14 cellular contexts compared by ENCODE assay signal in the genomic region with DNA sequence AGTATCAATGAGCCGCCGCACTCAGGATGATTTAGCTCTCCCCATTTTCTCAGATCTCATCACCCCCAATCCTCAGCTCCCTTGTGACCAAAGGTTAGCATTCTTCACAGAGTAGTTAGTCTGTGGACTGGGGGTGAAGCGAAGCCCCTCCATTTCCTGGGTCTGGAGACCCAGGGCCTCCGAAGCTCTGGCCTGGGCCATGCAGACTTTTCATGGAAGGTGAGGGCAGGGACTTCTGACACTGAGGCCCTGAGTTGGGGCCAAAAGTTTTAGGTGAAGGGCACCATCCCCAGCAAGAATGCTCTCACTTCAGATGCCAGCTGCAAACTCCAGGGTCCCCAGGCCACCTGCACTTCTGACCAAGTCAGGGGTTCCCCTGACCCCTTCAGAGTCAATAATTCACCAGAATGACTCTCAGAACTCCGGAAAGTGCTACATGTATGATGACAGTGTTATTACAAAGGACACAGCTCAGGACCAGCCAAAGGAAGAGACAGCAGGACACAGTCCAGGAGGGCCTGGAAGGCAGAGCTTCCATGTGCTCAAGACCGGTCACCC.
DNase-seq lines count a peak whose midpoint lies in the region; ATAC-seq, FAIRE-seq and TF ChIP-seq lines count a peak whose summit lies in the region.
"Had no signal": no experiment of that assay in that cellular context is flagged by ENCODE, and none has a peak within 500 bp of the region (broad histone marks: within the 10 kb centered on the region; RNA-seq: fewer than 3 reads in every experiment).

No MANE protein-coding gene starts in this region.

- BruUV-seq in GM12878 (replicated peaks; lab: Mats Ljungman, UMichigan) = no TSS peak

- RAD21 ChIA-PET in GM12878 (lab: Charles Lee; ENCODE audit: unreplicated experiment) = interaction anchor here (0.7 to 15.0 kb wide), 36 partner anchors 9 to 1210 kb away, joined by 3 to 519 read pairs (median 13); partner anchors contain the start of genes DUSP22 and IRF4

- H3K27me3 ChIP-seq in GM12878 (replicated peaks in 1 of 2; ENCODE audit: control insufficient read depth in 2 of 2, insufficient read depth in 2 of 2, low read length in 1 of 2) (no peaks in the 10 kb centered on the region), H7 (ENCODE audit: control insufficient read depth, insufficient read depth, low read length) (no peaks in the 10 kb centered on the region)

- peak overlapping the region; percentile 7 for H3K4me3 Mint-ChIP-seq in T-helper 1 cell treated with Interleukin-12 subunit alpha and Interleukin-12 subunit beta and Interleukin-4 antibody, amounts not matched to agents 30 μg/mL and 1 μg/mL, for 36 hours
- H3K4me3 Mint-ChIP-seq: neural crest cell had no signal

- peaks cover 28% of the 10 kb centered on the region for H3K79me2 ChIP-seq in GM12878 (ENCODE audit: control insufficient read depth, insufficient read depth, low read length)

- H3K9me3 Mint-ChIP-seq in T-helper 1 cell treated with Interleukin-12 subunit alpha and Interleukin-12 subunit beta and Interleukin-4 antibody, amounts not matched to agents 30 μg/mL and 1 μg/mL, for 36 hours = no peaks in the 10 kb centered on the region
- H3K9me3 Mint-ChIP-seq: neural crest cell had no signal

- TF ChIP-seq CTCF in GM12878 (IDR thresholded peaks at IDR 0.05 in 2 of 3, conservative IDR thresholded peaks at IDR 0.05 in 1 of 3; ENCODE audit: control insufficient read depth in 2 of 3, extremely low read depth in 1 of 3, insufficient read depth in 1 of 3, low read depth in 3 of 3, low read length in 3 of 3) = no peak

- SMC1A ChIA-PET in GM12878 (lab: Charles Lee; ENCODE audit: uncharacterized antibody, unreplicated experiment) = interaction anchor here (0.7 to 24.5 kb wide), 41 partner anchors 9 to 494 kb away, joined by 3 to 748 read pairs (median 7); partner anchors contain the start of genes DUSP22 and IRF4

- TF ChIP-seq RAD21 in GM12878 (IDR thresholded peaks at IDR 0.05; ENCODE audit: insufficient read depth, low read depth, low read length) = no peak; the same call in 1 of the 2 replicates

- peak; percentile 2 for TF ChIP-seq POLR2A in GM19099 (IDR thresholded peaks at IDR 0.05; ENCODE audit: extremely low read depth, insufficient read length, low read depth)
- no peak for TF ChIP-seq POLR2A in GM12878 (IDR thresholded peaks at IDR 0.05; ENCODE audit: low read depth, low read length)

- CTCF ChIA-PET in GM12878 (lab: Yijun Ruan, JAX) = interaction anchor here (0.6 to 13.3 kb wide), 42 partner anchors 9 to 1260 kb away, joined by 3 to 460 read pairs (median 6); partner anchors contain the start of gene DUSP22

- ATAC-seq in HG03045 (IDR thresholded peaks at IDR 0.05; ENCODE audit: unreplicated experiment) (peak; percentile 5), GM12878 (peak; percentile 33)
- ATAC-seq: left lobe of liver had no signal

- H3K36me3 ChIP-seq in GM12878 (ENCODE audit: control insufficient read depth in 2 of 2, insufficient read depth in 2 of 2, low read length in 1 of 2) = no peaks in the 10 kb centered on the region
- H3K36me3 ChIP-seq in H7 (replicated peaks; ENCODE audit: control insufficient read depth, insufficient read depth, low read length) = no peaks in the 10 kb centered on the region

- TF ChIP-seq EP300 in GM12878 (IDR thresholded peaks at IDR 0.05; ENCODE audit: borderline replicate concordance in 1 of 2, control insufficient read depth in 1 of 2, low read depth in 2 of 2, low read length in 2 of 2) = peak; percentile 25 to 49; a peak in 1 of 4 replicates

- WGBS in GM12878 (ENCODE audit: insufficient coverage, insufficient replicate concordance, low lambda C conversion rate, missing lambda C conversion rate) = 68% methylated on average over 6 of the region's 6 CpGs

- peak overlapping the region; percentile 72 for H3K9ac ChIP-seq in GM12878 (ENCODE audit: control insufficient read depth, insufficient read depth, low read length)

- H3K4me3 ChIP-seq in GM12878 (no peak overlapping the region), H7 (ENCODE audit: insufficient read depth, low read depth, low read length) (no peak overlapping the region)
- H3K4me3 ChIP-seq: smooth muscle cell had no signal

- in situ Hi-C loops in GM12878 (cut with MboI) = no loop called here

- peak overlapping the region; percentile 39 for H3K4me2 ChIP-seq in GM12878 (ENCODE audit: control insufficient read depth, insufficient read depth)
- H3K4me2 ChIP-seq: smooth muscle cell had no signal

- peak overlapping the region; percentile 78 for H3K27ac Mint-ChIP-seq in T-helper 1 cell treated with Interleukin-12 subunit alpha and Interleukin-12 subunit beta and Interleukin-4 antibody, amounts not matched to agents 30 μg/mL and 1 μg/mL, for 36 hours

- H3K4me1 ChIP-seq in GM12878 (ENCODE audit: control insufficient read depth, insufficient read depth, low read length) = peaks cover 95% of the 10 kb centered on the region

- peaks cover 60% of the 10 kb centered on the region for H3K4me1 Mint-ChIP-seq in T-helper 1 cell treated with Interleukin-12 subunit alpha and Interleukin-12 subunit beta and Interleukin-4 antibody, amounts not matched to agents 30 μg/mL and 1 μg/mL, for 36 hours (ENCODE audit: low read depth)
- H3K4me1 Mint-ChIP-seq: neural crest cell had no signal

- DNase-seq in T-helper 1 cell (no peak), GM12878 (ENCODE audit: low read depth, low spot score) (peak; percentile 68), HTR-8/SVneo (ENCODE audit: insufficient read length, low spot score) (no peak), NCI-H510A (lab: John Stamatoyannopoulos, UW) (no peak), H7 (no peak)
- DNase-seq: NCI-H345, trophoblast cell had no signal

- peak overlapping the region; percentile 94 for H3K27ac ChIP-seq in GM12878 (ENCODE audit: control insufficient read depth, insufficient read depth)
- H3K27ac ChIP-seq: 22Rv1 had no signal

- FAIRE-seq in GM12878 (lab: Jason Lieb, UNC) (no peak), HTR-8/SVneo (lab: Jason Lieb, UNC) (no peak)

- no peaks in the 10 kb centered on the region for H3K9me3 ChIP-seq in GM12878 (replicated peaks; ENCODE audit: control insufficient read depth, insufficient read depth, low read length)

- H3K36me3 Mint-ChIP-seq in T-helper 1 cell treated with Interleukin-12 subunit alpha and Interleukin-12 subunit beta and Interleukin-4 antibody, amounts not matched to agents 30 μg/mL and 1 μg/mL, for 36 hours (ENCODE audit: low read depth) = peaks cover 4% of the 10 kb centered on the region

- no peaks in the 10 kb centered on the region for H4K20me1 ChIP-seq in GM12878 (ENCODE audit: control insufficient read depth, insufficient read depth)

- no peaks in the 10 kb centered on the region for H3K27me3 Mint-ChIP-seq in T-helper 1 cell treated with Interleukin-12 subunit alpha and Interleukin-12 subunit beta and Interleukin-4 antibody, amounts not matched to agents 30 μg/mL and 1 μg/mL, for 36 hours (ENCODE audit: low read depth)

- peak overlapping the region; percentile 21; the same call in 1 of the 2 replicates for H2AFZ ChIP-seq in GM12878 (ENCODE audit: control insufficient read depth, low read depth, low read length)

- POLR2A ChIA-PET in GM12878 (lab: Charles Lee) = interaction anchor here (0.6 to 5.0 kb wide), 28 partner anchors 9 to 178 kb away, joined by 3 to 39 read pairs (median 6); partner anchors contain the start of genes DUSP22 and IRF4

- intact Hi-C loops in GM12878 (cut with micrococcal nuclease; ENCODE audit: unreplicated experiment) = loop anchor here (1.0 to 10.0 kb wide), 6 partner anchors 8 to 366 kb away; no protein-coding TSS in a partner anchor

TF ChIP-seq in GM12878, 131 proteins besides CTCF, POLR2A, EP300 and RAD21 (continues in another document):
- TF ChIP-seq IKZF1 (conservative IDR thresholded peaks at IDR 0.05) (0 out of 2 replicates have a peak, but pooled peaks have one; percentile 46), TCF12 (IDR thresholded peaks at IDR 0.05; ENCODE audit: low read depth, low read length) (peak; percentile 93), NR2F1 (conservative IDR thresholded peaks at IDR 0.05) (peak; percentile 63), SMARCA5 (IDR thresholded peaks at IDR 0.05) (0 out of 2 replicates have a peak, but pooled peaks have one; percentile 26), TCF3 (IDR thresholded peaks at IDR 0.05; ENCODE audit: borderline replicate concordance, insufficient read depth, low read depth, low read length) (peak; percentile 85; the same call in 1 of the 2 replicates)
- TF ChIP-seq, protein P1, sequence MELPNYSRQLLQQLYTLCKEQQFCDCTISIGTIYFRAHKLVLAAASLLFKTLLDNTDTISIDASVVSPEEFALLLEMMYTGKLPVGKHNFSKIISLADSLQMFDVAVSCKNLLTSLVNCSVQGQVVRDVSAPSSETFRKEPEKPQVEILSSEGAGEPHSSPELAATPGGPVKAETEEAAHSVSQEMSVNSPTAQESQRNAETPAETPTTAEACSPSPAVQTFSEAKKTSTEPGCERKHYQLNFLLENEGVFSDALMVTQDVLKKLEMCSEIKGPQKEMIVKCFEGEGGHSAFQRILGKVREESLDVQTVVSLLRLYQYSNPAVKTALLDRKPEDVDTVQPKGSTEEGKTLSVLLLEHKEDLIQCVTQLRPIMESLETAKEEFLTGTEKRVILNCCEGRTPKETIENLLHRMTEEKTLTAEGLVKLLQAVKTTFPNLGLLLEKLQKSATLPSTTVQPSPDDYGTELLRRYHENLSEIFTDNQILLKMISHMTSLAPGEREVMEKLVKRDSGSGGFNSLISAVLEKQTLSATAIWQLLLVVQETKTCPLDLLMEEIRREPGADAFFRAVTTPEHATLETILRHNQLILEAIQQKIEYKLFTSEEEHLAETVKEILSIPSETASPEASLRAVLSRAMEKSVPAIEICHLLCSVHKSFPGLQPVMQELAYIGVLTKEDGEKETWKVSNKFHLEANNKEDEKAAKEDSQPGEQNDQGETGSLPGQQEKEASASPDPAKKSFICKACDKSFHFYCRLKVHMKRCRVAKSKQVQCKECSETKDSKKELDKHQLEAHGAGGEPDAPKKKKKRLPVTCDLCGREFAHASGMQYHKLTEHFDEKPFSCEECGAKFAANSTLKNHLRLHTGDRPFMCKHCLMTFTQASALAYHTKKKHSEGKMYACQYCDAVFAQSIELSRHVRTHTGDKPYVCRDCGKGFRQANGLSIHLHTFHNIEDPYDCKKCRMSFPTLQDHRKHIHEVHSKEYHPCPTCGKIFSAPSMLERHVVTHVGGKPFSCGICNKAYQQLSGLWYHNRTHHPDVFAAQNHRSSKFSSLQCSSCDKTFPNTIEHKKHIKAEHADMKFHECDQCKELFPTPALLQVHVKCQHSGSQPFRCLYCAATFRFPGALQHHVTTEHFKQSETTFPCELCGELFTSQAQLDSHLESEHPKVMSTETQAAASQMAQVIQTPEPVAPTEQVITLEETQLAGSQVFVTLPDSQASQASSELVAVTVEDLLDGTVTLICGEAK (IDR thresholded peaks at IDR 0.05; ENCODE audit: borderline replicate concordance) = no peak
